In genomic region chr1:213439703-213440102, GRCh38 we compare ENCODE assay signal across 33 cellular contexts.
"Had no signal": no experiment of that assay in that cellular context is flagged by ENCODE, and none has a peak within 500 bp of the region (broad histone marks: within the 10 kb centered on the region; RNA-seq: fewer than 3 reads in every experiment).

No MANE protein-coding gene starts in this region.

- H3K36me3 ChIP-seq: adrenal gland, esophagus squamous epithelium, gastroesophageal sphincter, heart right ventricle, WERI-Rb-1 had no signal

- H3K4me3 ChIP-seq: adrenal gland, body of pancreas, esophagus squamous epithelium, gastroesophageal sphincter, heart right ventricle had no signal

- H3K27me3 ChIP-seq: adrenal gland, body of pancreas, gastroesophageal sphincter had no signal

- FAIRE-seq: colon, endometrium, endothelial cell of umbilical vein had no signal

- H3K4me3 Mint-ChIP-seq: activated B cell treated with CpG ODN at 0.5 μM for 24 hours; activated CD8-positive, alpha-beta T cell treated with anti-CD3 and anti-CD28 coated beads for 36 hours; activated naive CD4-positive, alpha-beta T cell treated with anti-CD3 and anti-CD28 coated beads for 36 hours; activated naive CD4-positive, alpha-beta T cell treated with anti-CD3 and anti-CD28 coated beads, Interleukin-2, amount 50 U/mL, for 24 hours; activated naive CD8-positive, alpha-beta T cell treated with anti-CD3 and anti-CD28 coated beads for 36 hours; activated naive CD8-positive, alpha-beta T cell treated with anti-CD3 and anti-CD28 coated beads, Interleukin-2, amount 50 U/mL, for 24 hours; activated T-cell treated with anti-CD3 and anti-CD28 coated beads, Interleukin-2, amount 50 U/mL, for 4 hours; activated T-helper 17 cell treated with anti-CD3 and anti-CD28 coated beads, Interleukin-2, amount 50 U/mL, for 72 hours; T-helper 17 cell; T-helper 2 cell treated with Interferon-gamma antibody and Interleukin-4, amounts not matched to agents 5 μg/mL and 100 μg/mL, for 36 hours had no signal

- ATAC-seq: activated CD4-positive, CD25-positive, alpha-beta regulatory T cell treated with anti-CD3 and anti-CD28 coated beads, Interleukin-2, amount 50 U/mL, for 24 hours; activated CD8-positive, alpha-beta T cell treated with anti-CD3 and anti-CD28 coated beads for 36 hours; activated naive CD8-positive, alpha-beta T cell treated with anti-CD3 and anti-CD28 coated beads, Interleukin-2, amount 50 U/mL, for 24 hours; activated T-cell treated with anti-CD3 and anti-CD28 coated beads, Interleukin-2, amount 50 U/mL, for 4 hours; activated T-helper 17 cell treated with anti-CD3 and anti-CD28 coated beads, Interleukin-2, amount 50 U/mL, for 72 hours; body of pancreas; gastroesophageal sphincter; heart right ventricle; T-helper 17 cell had no signal

- H3K9me3 Mint-ChIP-seq: activated B cell treated with CpG ODN at 0.5 μM for 24 hours; activated CD8-positive, alpha-beta T cell treated with anti-CD3 and anti-CD28 coated beads for 36 hours; activated naive CD4-positive, alpha-beta T cell treated with anti-CD3 and anti-CD28 coated beads for 36 hours; activated naive CD4-positive, alpha-beta T cell treated with anti-CD3 and anti-CD28 coated beads, Interleukin-2, amount 50 U/mL, for 24 hours; activated naive CD8-positive, alpha-beta T cell treated with anti-CD3 and anti-CD28 coated beads, Interleukin-2, amount 50 U/mL, for 24 hours; activated T-cell treated with anti-CD3 and anti-CD28 coated beads, Interleukin-2, amount 50 U/mL, for 4 hours; activated T-helper 17 cell treated with anti-CD3 and anti-CD28 coated beads, Interleukin-2, amount 50 U/mL, for 72 hours; T-helper 2 cell treated with Interferon-gamma antibody and Interleukin-4, amounts not matched to agents 5 μg/mL and 100 μg/mL, for 36 hours had no signal

- H3K36me3 Mint-ChIP-seq: activated naive CD4-positive, alpha-beta T cell treated with anti-CD3 and anti-CD28 coated beads, Interleukin-2, amount 50 U/mL, for 24 hours; activated naive CD8-positive, alpha-beta T cell treated with anti-CD3 and anti-CD28 coated beads for 36 hours had no signal

- DNase-seq: activated B cell treated with CpG ODN at 0.5 μM for 24 hours; activated CD4-positive, alpha-beta T cell treated with anti-CD3 and anti-CD28 coated beads for 48 hours; activated CD4-positive, alpha-beta T cell treated with anti-CD3 and anti-CD28 coated beads, Interleukin-2, amount 50 U/mL, for 1 hour; activated CD4-positive, alpha-beta T cell treated with anti-CD3 and anti-CD28 coated beads, Interleukin-2, amount 50 U/mL, for 48 hours; activated CD8-positive, alpha-beta memory T cell treated with anti-CD3 and anti-CD28 coated beads for 24 hours; activated CD8-positive, alpha-beta T cell treated with anti-CD3 and anti-CD28 coated beads for 36 hours; activated effector memory CD4-positive, alpha-beta T cell treated with Interleukin-2 at 50 U/mL for 16 hours; activated naive CD4-positive, alpha-beta T cell treated with anti-CD3 and anti-CD28 coated beads for 36 hours; activated naive CD8-positive, alpha-beta T cell treated with anti-CD3 and anti-CD28 coated beads for 36 hours; activated naive CD8-positive, alpha-beta T cell treated with anti-CD3 and anti-CD28 coated beads, Interleukin-2, amount 50 U/mL, for 24 hours; activated T-cell treated with anti-CD3 and anti-CD28 coated beads, Interleukin-2, amount 50 U/mL, for 4 hours; adrenal gland; amygdala; aorta; body of pancreas; caudate nucleus; cortex of kidney; effector CD8-positive, alpha-beta T cell; esophagus squamous epithelium; foreskin melanocyte; heart right ventricle; T-helper 17 cell; T1000; WERI-Rb-1 had no signal

- H3K4me1 ChIP-seq: adrenal gland, body of pancreas, esophagus squamous epithelium, gastroesophageal sphincter, heart right ventricle had no signal

- H3K27ac Mint-ChIP-seq: activated B cell treated with CpG ODN at 0.5 μM for 24 hours; activated CD8-positive, alpha-beta T cell treated with anti-CD3 and anti-CD28 coated beads for 36 hours; activated naive CD4-positive, alpha-beta T cell treated with anti-CD3 and anti-CD28 coated beads for 36 hours; activated naive CD4-positive, alpha-beta T cell treated with anti-CD3 and anti-CD28 coated beads, Interleukin-2, amount 50 U/mL, for 24 hours; activated naive CD8-positive, alpha-beta T cell treated with anti-CD3 and anti-CD28 coated beads for 36 hours; activated naive CD8-positive, alpha-beta T cell treated with anti-CD3 and anti-CD28 coated beads, Interleukin-2, amount 50 U/mL, for 24 hours; activated T-helper 17 cell treated with anti-CD3 and anti-CD28 coated beads, Interleukin-2, amount 50 U/mL, for 72 hours; T-helper 17 cell; T-helper 2 cell treated with Interferon-gamma antibody and Interleukin-4, amounts not matched to agents 5 μg/mL and 100 μg/mL, for 36 hours had no signal

- H3K9me3 ChIP-seq: adrenal gland, body of pancreas, esophagus squamous epithelium, gastroesophageal sphincter had no signal

- H3K27ac ChIP-seq: adrenal gland, body of pancreas, epithelial cell of prostate, esophagus squamous epithelium, gastroesophageal sphincter, heart right ventricle, WERI-Rb-1 had no signal

- H3K4me1 Mint-ChIP-seq: activated B cell treated with CpG ODN at 0.5 μM for 24 hours; activated naive CD4-positive, alpha-beta T cell treated with anti-CD3 and anti-CD28 coated beads, Interleukin-2, amount 50 U/mL, for 24 hours; activated naive CD8-positive, alpha-beta T cell treated with anti-CD3 and anti-CD28 coated beads for 36 hours; activated naive CD8-positive, alpha-beta T cell treated with anti-CD3 and anti-CD28 coated beads, Interleukin-2, amount 50 U/mL, for 24 hours; activated T-helper 17 cell treated with anti-CD3 and anti-CD28 coated beads, Interleukin-2, amount 50 U/mL, for 72 hours; T-helper 17 cell had no signal
